In the genomic region with DNA sequence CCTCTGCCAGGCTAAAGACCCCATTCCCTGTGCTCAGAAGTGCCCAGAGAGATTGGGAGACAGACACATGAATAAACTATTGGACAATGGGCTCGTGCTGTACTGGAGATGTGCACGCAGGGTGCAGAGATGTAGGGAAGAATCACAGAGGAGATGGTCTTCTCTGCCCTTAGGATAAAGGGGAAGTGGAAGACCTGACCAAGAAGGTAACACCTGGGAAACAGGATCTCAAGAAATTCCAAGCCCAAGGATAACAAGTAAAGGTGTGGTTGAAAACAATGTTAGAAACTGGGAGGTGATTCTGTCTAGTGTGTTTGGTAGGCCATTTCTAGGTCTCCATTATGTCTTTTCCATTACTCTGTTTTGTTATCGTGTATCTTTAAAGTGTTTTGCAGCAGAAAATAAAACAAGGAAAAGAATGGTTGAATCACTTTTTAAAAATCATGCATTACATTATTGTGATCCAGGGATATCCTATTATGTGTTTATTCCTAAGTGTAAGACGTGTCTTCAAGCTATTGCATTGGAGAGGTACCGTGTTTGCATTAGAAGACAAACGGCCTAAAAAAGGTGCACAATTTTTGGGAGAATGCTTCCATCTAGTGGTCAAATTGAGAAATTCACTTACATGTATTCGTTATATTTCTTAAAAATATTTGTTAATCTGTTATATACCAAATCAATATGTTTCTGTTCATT, we compare ENCODE assay signal across 8 cellular contexts. TPM values are rescaled to one million over a fixed set of nuclear protein-coding genes. Genes with fewer than 3 reads are reported as not detected.
DNase-seq lines count a peak whose midpoint lies in the region; ATAC-seq and TF ChIP-seq lines count a peak whose summit lies in the region.

No MANE protein-coding gene starts in this region.

- H4K20me1 ChIP-seq in PC-9 (ENCODE audit: insufficient read depth): no peaks in the 10 kb centered on the region

- H3K4me2 ChIP-seq in PC-9: no peak overlapping the region

- peak; percentile 65 for ATAC-seq in GM21367 (IDR thresholded peaks at IDR 0.05; ENCODE audit: unreplicated experiment)
- no peak for ATAC-seq in HG03460 (IDR thresholded peaks at IDR 0.05; ENCODE audit: unreplicated experiment)

- 33 to 36% (median 34%) methylated on average over 7 of the region's 7 CpGs for WGBS in ovary, 3 donors

- H3K79me2 ChIP-seq in PC-9 (ENCODE audit: low read depth): no peaks in the 10 kb centered on the region

- H2AFZ ChIP-seq in PC-9: no peak overlapping the region

- H3K9me3 ChIP-seq in PC-9 (ENCODE audit: insufficient read depth, low read depth): no peaks in the 10 kb centered on the region
- H3K9me3 ChIP-seq in ovary: no peaks in the 10 kb centered on the region

- H3K4me1 ChIP-seq in PC-9 (replicated peaks; ENCODE audit: insufficient read depth) (no peaks in the 10 kb centered on the region), ovary (ENCODE audit: insufficient read depth) (no peaks in the 10 kb centered on the region)

- TF ChIP-seq EP300 in ovary (IDR thresholded peaks at IDR 0.05): no peak

- DNase-seq in DMS53 (lab: John Stamatoyannopoulos, UW): peak; percentile 82
- DNase-seq in PC-9: no peak
- DNase-seq in epithelial cell of proximal tubule (ENCODE audit: low read depth): no peak
- no peak for DNase-seq in ovary
- no peak for DNase-seq in activated T-cell treated with anti-CD3 and anti-CD28 coated beads, Interleukin-2, amount 50 U/mL, for 48 hours

- H3F3A ChIP-seq in PC-9 (ENCODE audit: insufficient read depth, low read depth): 0 out of 2 replicates have a peak, but pooled peaks cover 5% of the 10 kb centered on the region

- intact Hi-C loops in PC-9 (cut with micrococcal nuclease; ENCODE audit: unreplicated experiment): loop anchor here (2.0 to 10.0 kb wide), 5 partner anchors 81 to 1314 kb away; no protein-coding TSS in a partner anchor
- intact Hi-C loops in ovary (cut with DNase I): loop anchor here in 1 of 4 donors (10.0 kb wide), 1 partner anchor 861 kb away; no protein-coding TSS in a partner anchor

- POLR2A ChIA-PET in PC-9 (lab: Charles Lee; ENCODE audit: unreplicated experiment): no interaction called here

- TF ChIP-seq POLR2A in ovary (IDR thresholded peaks at IDR 0.05): no peak

- H3K4me3 ChIP-seq in PC-9 (no peak overlapping the region), epithelial cell of proximal tubule (ENCODE audit: low read depth, low read length) (no peak overlapping the region), ovary (no peak overlapping the region)

- no peaks in the 10 kb centered on the region for H3K9me2 ChIP-seq in PC-9 (ENCODE audit: insufficient read depth)

- BruUV-seq in PC-9 (replicated peaks; lab: Mats Ljungman, UMichigan): no TSS peak

- TF ChIP-seq CTCF in LNCAP (IDR thresholded peaks at IDR 0.05): peak; percentile 74
- TF ChIP-seq CTCF in PC-9 (conservative IDR thresholded peaks at IDR 0.05): peak; percentile 90
- peak; percentile 62 for TF ChIP-seq CTCF in epithelial cell of proximal tubule (conservative IDR thresholded peaks at IDR 0.05; ENCODE audit: low read depth, low read length)
- peak; percentile 19 to 57 (median 46) for TF ChIP-seq CTCF in ovary (IDR thresholded peaks at IDR 0.05)

- H3K27ac ChIP-seq in PC-9: no peak overlapping the region
- H3K27ac ChIP-seq in ovary: no peak overlapping the region

- no peaks in the 10 kb centered on the region for H3K27me3 ChIP-seq in PC-9 (ENCODE audit: insufficient read depth, low read depth)
- no peaks in the 10 kb centered on the region for H3K27me3 ChIP-seq in ovary

- CTCF ChIA-PET in PC-9 (lab: Charles Lee): no interaction called here

- no peaks in the 10 kb centered on the region for H3K36me3 ChIP-seq in PC-9 (ENCODE audit: low read depth)
- H3K36me3 ChIP-seq in ovary: no peaks in the 10 kb centered on the region

RNA-seq across cellular contexts. Expression of a gene that starts 40.8 kb away (rescaled TPM):
- total RNA-seq in PC-9 (2021) (46.4 and 53.6 TPM in 2 replicates), epithelial cell of proximal tubule (24.7 and 31.5 TPM in 2 replicates), ovary (10 to 100 TPM; 28.3 to 39.1 (median 30.7) TPM)
- polyA plus RNA-seq in ovary: 10 to 100 TPM; 23.8 to 26.8 TPM
